ENCODE assay signal across 40 cellular contexts in genomic region chr11:56188602-56189001, GRCh38. TPM values are rescaled to one million over a fixed set of nuclear protein-coding genes. Genes with fewer than 3 reads are reported as not detected.
"Had no signal": no experiment of that assay in that cellular context is flagged by ENCODE, and none has a peak within 500 bp of the region (broad histone marks: within the 10 kb centered on the region; RNA-seq: fewer than 3 reads in every experiment).

No MANE protein-coding gene starts in this region.

- H3K4me3 ChIP-seq: MG63 had no signal

- DNase-seq: Karpas-422, Kasumi-1, MG63, MM.1S, MV-4-11, NCI-H1048, NCI-H1092, NCI-H1092 treated with DMSO at 0.1 percent for 48 hours, NCI-H1105, NCI-H1105 treated with DMSO at 0.1 percent for 48 hours, NCI-H1417, NCI-H1417 treated with DMSO at 0.1 percent for 48 hours, NCI-H1436, NCI-H1436 treated with DMSO at 0.1 percent for 48 hours, NCI-H146, NCI-H1694, NCI-H1694 treated with DMSO at 0.1 percent for 48 hours, NCI-H187, NCI-H187 treated with DMSO at 0.1 percent for 48 hours, NCI-H1930, NCI-H2029, NCI-H2029 treated with DMSO at 0.1 percent for 48 hours, NCI-H2081, NCI-H2081 treated with DMSO at 0.1 percent for 48 hours, NCI-H2107, NCI-H2171, NCI-H2171 treated with DMSO at 0.1 percent for 48 hours, NCI-H2227 treated with DMSO at 0.1 percent for 48 hours, NCI-H226, NCI-H345, NCI-H446, NCI-H446 treated with DMSO at 0.1 percent for 48 hours, NCI-H510A, NCI-H510A treated with DMSO at 0.1 percent for 48 hours, NCI-H524, NCI-H524 treated with DMSO at 0.1 percent for 48 hours had no signal

- H3K36me3 ChIP-seq: MG63 had no signal

- H3K9me3 ChIP-seq: MG63 had no signal

- H3K27me3 ChIP-seq: MG63 had no signal

RNA-seq across cellular contexts. Expression of gene OR5J2, which starts 12.2 kb away (rescaled TPM):
- total RNA-seq: LHCN-M2, M059J, MCF 10A, NCI-H460 had no signal

RNA-seq across cellular contexts. Expression of gene OR8K5, which starts 28.5 kb away (rescaled TPM):
- total RNA-seq: LHCN-M2, M059J, MCF 10A, NCI-H460 had no signal

RNA-seq across cellular contexts. Expression of gene OR5T2, which starts 45.5 kb away (rescaled TPM):
- total RNA-seq: LHCN-M2, M059J, MCF 10A, NCI-H460 had no signal

RNA-seq across cellular contexts. Expression of gene OR8J3, which starts 48.6 kb away (rescaled TPM):
- total RNA-seq: LHCN-M2, M059J, MCF 10A, NCI-H460 had no signal
